In genomic region chr17:32519769-32520701, GRCh38 we compare ENCODE assay signal across 8 cellular contexts. TPM values are rescaled to one million over a fixed set of nuclear protein-coding genes. Genes with fewer than 3 reads are reported as not detected.
A peak's percentile ranks its signal among the peaks of the same experiment; 100 is the strongest.
DNase-seq lines count a peak whose midpoint lies in the region; ATAC-seq and TF ChIP-seq lines count a peak whose summit lies in the region.

No MANE protein-coding gene starts in this region.

- ATAC-seq in GM21526 (IDR thresholded peaks at IDR 0.05; ENCODE audit: low FRiP score, unreplicated experiment): no peak
- no peak for ATAC-seq in GM21825 (IDR thresholded peaks at IDR 0.05; ENCODE audit: unreplicated experiment)

- peak overlapping the region; percentile 86 for H3K56ac ChIP-seq in mesendoderm (ENCODE audit: low read length)

- H3K27me3 ChIP-seq in ACC112 (ENCODE audit: insufficient read depth, low read length): no peaks in the 10 kb centered on the region
- H3K27me3 ChIP-seq in H7 (ENCODE audit: control insufficient read depth, insufficient read depth, low read length): no peaks in the 10 kb centered on the region
- H3K27me3 ChIP-seq in mesendoderm (ENCODE audit: insufficient read depth, low read length, poor library complexity): no peaks in the 10 kb centered on the region
- H3K27me3 ChIP-seq in testis: no peaks in the 10 kb centered on the region

- no peaks in the 10 kb centered on the region for H3K9me3 Mint-ChIP-seq in T-helper 2 cell treated with Interferon-gamma antibody and Interleukin-4, amounts not matched to agents 5 μg/mL and 100 μg/mL, for 36 hours

- H2BK5ac ChIP-seq in mesendoderm (ENCODE audit: low read length): peak overlapping the region; percentile 61

- peak overlapping the region; percentile 57 for H3K9ac ChIP-seq in mesendoderm (ENCODE audit: low read length)

- DNase-seq in H7 (peak; percentile 56), dermis blood vessel endothelial cell (peak; percentile 77), mesendoderm (peak; percentile 80), testis (no peak)
- DNase-seq in T-helper 2 cell treated with Interferon-gamma antibody and Interleukin-4, amounts not matched to agents 5 μg/mL and 100 μg/mL, for 36 hours (ENCODE audit: low spot score): peak; percentile 54

- H3K27ac ChIP-seq in ACC112 (ENCODE audit: low read depth, low read length) (no peak overlapping the region), mesendoderm (ENCODE audit: low read depth, low read length) (peak overlapping the region; percentile 95), testis (no peak overlapping the region)

- H2BK120ac ChIP-seq in mesendoderm (ENCODE audit: low read depth, low read length): no peak overlapping the region

- H2BK15ac ChIP-seq in mesendoderm (replicated peaks; ENCODE audit: low read depth): no peak overlapping the region

- H3K18ac ChIP-seq in mesendoderm (ENCODE audit: low read length): peak overlapping the region; percentile 53

- H2AK5ac ChIP-seq in mesendoderm (ENCODE audit: low read length): peak overlapping the region; percentile 30

- H4K5ac ChIP-seq in mesendoderm (ENCODE audit: low read length): peak overlapping the region; percentile 88

- H3K4me3 ChIP-seq in ACC112 (ENCODE audit: low read depth, low read length) (peak overlapping the region; percentile 70), H7 (ENCODE audit: insufficient read depth, low read depth, low read length) (peak overlapping the region; percentile 30), mesendoderm (ENCODE audit: low read length) (no peak overlapping the region), testis (peak overlapping the region; percentile 42 to 57)

- no peak overlapping the region for H4K8ac ChIP-seq in mesendoderm (ENCODE audit: low read depth, low read length)

- peak overlapping the region; percentile 96 for H3K27ac Mint-ChIP-seq in T-helper 2 cell treated with Interferon-gamma antibody and Interleukin-4, amounts not matched to agents 5 μg/mL and 100 μg/mL, for 36 hours

- no peak overlapping the region for H3K23ac ChIP-seq in mesendoderm (ENCODE audit: low read length)

- H3K4me1 ChIP-seq in ACC112 (ENCODE audit: control insufficient read depth, insufficient read depth, low read length, unreplicated experiment) (peaks cover 3% of the 10 kb centered on the region), mesendoderm (ENCODE audit: control insufficient read depth, low read depth, low read length) (peaks cover 24% of the 10 kb centered on the region), testis (peaks cover 5% of the 10 kb centered on the region)

- no CpG with 5 or more reads among the region's 20 CpGs for WGBS in mesendoderm (ENCODE audit: extremely low coverage, insufficient coverage, low lambda C conversion rate)
- WGBS in testis, 2 donors: 26 to 37% methylated on average over 20 of the region's 20 CpGs

- TF ChIP-seq POLR2A in testis (IDR thresholded peaks at IDR 0.05): no peak

- H3K4ac ChIP-seq in mesendoderm (ENCODE audit: low read depth, low read length): peak overlapping the region; percentile 76

- intact Hi-C loops in testis (cut with DNase I; ENCODE audit: low total_unique reads): no loop called here

- H3K9me3 ChIP-seq in testis: no peaks in the 10 kb centered on the region

- no peaks in the 10 kb centered on the region for H3K79me2 ChIP-seq in ACC112 (ENCODE audit: control insufficient read depth, insufficient read depth, low read length, unreplicated experiment)
- H3K79me2 ChIP-seq in mesendoderm (ENCODE audit: control insufficient read depth, insufficient read depth, low read length): no peaks in the 10 kb centered on the region

- TF ChIP-seq CTCF in testis (IDR thresholded peaks at IDR 0.05): no peak

- peak overlapping the region; percentile 80 for H3K4me2 ChIP-seq in mesendoderm (ENCODE audit: low read length)

- H3K36me3 ChIP-seq in ACC112 (ENCODE audit: insufficient read depth, low read length): no peaks in the 10 kb centered on the region
- no peaks in the 10 kb centered on the region for H3K36me3 ChIP-seq in H7 (replicated peaks; ENCODE audit: control insufficient read depth, insufficient read depth, low read length)
- H3K36me3 ChIP-seq in mesendoderm (ENCODE audit: control insufficient read depth, insufficient read depth, low read length): no peaks in the 10 kb centered on the region
- no peaks in the 10 kb centered on the region for H3K36me3 ChIP-seq in testis (ENCODE audit: low read depth, missing control alignments)

- no peaks in the 10 kb centered on the region for H3K36me3 Mint-ChIP-seq in T-helper 2 cell treated with Interferon-gamma antibody and Interleukin-4, amounts not matched to agents 5 μg/mL and 100 μg/mL, for 36 hours (ENCODE audit: low read depth)

- H3K79me1 ChIP-seq in mesendoderm (ENCODE audit: low read length): no peaks in the 10 kb centered on the region

- H3K4me1 Mint-ChIP-seq in T-helper 2 cell treated with Interferon-gamma antibody and Interleukin-4, amounts not matched to agents 5 μg/mL and 100 μg/mL, for 36 hours (ENCODE audit: low read depth): peaks cover 64% of the 10 kb centered on the region

- H3K4me3 Mint-ChIP-seq in T-helper 2 cell treated with Interferon-gamma antibody and Interleukin-4, amounts not matched to agents 5 μg/mL and 100 μg/mL, for 36 hours: peak overlapping the region; percentile 87

- peak overlapping the region; percentile 84 for H2AFZ ChIP-seq in ACC112 (ENCODE audit: low read length, unreplicated experiment)

- H3K27me3 Mint-ChIP-seq in T-helper 2 cell treated with Interferon-gamma antibody and Interleukin-4, amounts not matched to agents 5 μg/mL and 100 μg/mL, for 36 hours (ENCODE audit: low read depth): no peaks in the 10 kb centered on the region

RNA-seq across cellular contexts. Expression of gene CDK5R1, which starts 33.2 kb away (rescaled TPM):
- 9.9 and 10.5 TPM in 2 replicates for total RNA-seq in H7 (2014; rRNA removed; shearing (Covaris generic))
- 1.4 and 1.9 TPM in 2 replicates for total RNA-seq in dermis blood vessel endothelial cell
- 4.6 TPM for polyA plus RNA-seq in mesendoderm (2013, experiment 1 of 2)
- 4.5 TPM for polyA plus RNA-seq in mesendoderm (2013, experiment 2 of 2)
- total RNA-seq in testis: 10 to 100 TPM; 13.2 to 17.0 TPM
- 16.2 TPM for polyA plus RNA-seq in testis (ENCODE audit: insufficient read depth, low read depth, low replicate concordance)
